ENCODE assay signal across 15 cellular contexts in genomic region chr7:108299251-108300014, GRCh38.
DNase-seq lines count a peak whose midpoint lies in the region; ATAC-seq, FAIRE-seq and TF ChIP-seq lines count a peak whose summit lies in the region.
"Had no signal": no experiment of that assay in that cellular context is flagged by ENCODE, and none has a peak within 500 bp of the region (broad histone marks: within the 10 kb centered on the region; RNA-seq: fewer than 3 reads in every experiment).

No MANE protein-coding gene starts in this region.

- H3K27me3 ChIP-seq in HCT116 (ENCODE audit: insufficient read depth, low read length) (no peaks in the 10 kb centered on the region), hepatocyte (no peaks in the 10 kb centered on the region)

- H3K4me3 ChIP-seq in A549 (no peak overlapping the region), HCT116 (replicated peaks in 1 of 2; ENCODE audit: low read depth in 1 of 2, low read length in 2 of 2) (no peak overlapping the region), hepatocyte (no peak overlapping the region), coronary artery (no peak overlapping the region)
- H3K4me3 ChIP-seq: psoas muscle had no signal

- ATAC-seq in A549 (peak; percentile 77 to 86), HCT116 (no peak), SK-N-SH treated with all-trans-retinoic acid at 6 μM for 48 hours (peak; percentile 69), HG02852 (IDR thresholded peaks at IDR 0.05; ENCODE audit: unreplicated experiment) (no peak)
- ATAC-seq: psoas muscle had no signal

- peak overlapping the region; percentile 57 for H2AFZ ChIP-seq in HCT116 (ENCODE audit: low read depth, low read length, poor library complexity, severe bottlenecking)
- no peak overlapping the region for H2AFZ ChIP-seq in hepatocyte

- CTCF ChIA-PET in A549 (lab: Yijun Ruan, JAX) (interaction anchor here (0.6 to 1.8 kb wide), 6 partner anchors 9 to 120 kb away, joined by 3 to 5 read pairs (median 4); no protein-coding TSS in a partner anchor), HCT116 (lab: Charles Lee) (interaction anchor here (0.8 kb wide), 1 partner anchor 197 kb away, joined by 3 read pairs; no protein-coding TSS in a partner anchor)

- DNase-seq in A549 (ENCODE audit: low read depth in 1 of 2, low spot score in 1 of 2) (peak in 1 of 2 experiments; percentile 53), HCT116 (ENCODE audit: low read depth, low spot score) (no peak), hepatocyte (ENCODE audit: low spot score) (peak; percentile 46), medulla oblongata (ENCODE audit: extremely low spot score) (no peak), NCI-H1694 (lab: John Stamatoyannopoulos, UW) (no peak), coronary artery (ENCODE audit: low spot score) (no peak)
- DNase-seq: activated CD4-positive, alpha-beta T cell treated with anti-CD3 and anti-CD28 coated beads, Interleukin-2, amount 50 U/mL, for 48 hours; activated gamma-delta T cell; KG1; NCI-H2029; psoas muscle; stimulated activated CD4-positive, alpha-beta T cell treated with anti-CD3 and anti-CD28 coated beads, Interleukin-2, amount 100 ng/mL, for 24 hours; T-helper 2 cell had no signal

- H3K9me2 ChIP-seq in HCT116 (ENCODE audit: insufficient read depth) (no peaks in the 10 kb centered on the region), hepatocyte (replicated peaks; ENCODE audit: insufficient read depth) (no peaks in the 10 kb centered on the region)

- TF ChIP-seq RAD21 in A549 (conservative IDR thresholded peaks at IDR 0.05 in 1 of 2, IDR thresholded peaks at IDR 0.05 in 1 of 2), result peak in 1 of 2 experiments; percentile 12; a peak in 1 of 5 replicates
- no peak for TF ChIP-seq RAD21 in HCT116 (IDR thresholded peaks at IDR 0.05; ENCODE audit: low read depth)

- H3K9me3 ChIP-seq in A549 (no peaks in the 10 kb centered on the region), HCT116 (ENCODE audit: control insufficient read depth in 1 of 2, insufficient read depth in 1 of 2, low read depth in 1 of 2, low read length in 2 of 2) (no peaks in the 10 kb centered on the region), hepatocyte (ENCODE audit: low read depth) (no peaks in the 10 kb centered on the region)
- H3K9me3 ChIP-seq: psoas muscle had no signal

- RAD21 ChIA-PET in HCT116 (lab: Charles Lee; ENCODE audit: low non-redundant PET in 1 of 2, low total read pairs in 2 of 2, uncharacterized antibody in 2 of 2, unreplicated experiment in 2 of 2), result no interaction called here

- peak overlapping the region; percentile 70 to 80 for H3K27ac ChIP-seq in A549
- H3K27ac ChIP-seq in HCT116 (ENCODE audit: low read depth, low read length), result no peak overlapping the region
- peak overlapping the region; percentile 68 for H3K27ac ChIP-seq in hepatocyte
- H3K27ac ChIP-seq in coronary artery, result no peak overlapping the region
- H3K27ac ChIP-seq: psoas muscle had no signal

- H3K4me2 ChIP-seq in A549, result peak overlapping the region; percentile 81
- H3K4me2 ChIP-seq in HCT116 (ENCODE audit: low read length), result peak overlapping the region; percentile 23; the same call in 1 of the 2 replicates
- peak overlapping the region; percentile 39 for H3K4me2 ChIP-seq in hepatocyte

- H3K79me2 ChIP-seq in HCT116 (ENCODE audit: insufficient read depth, low read length), result no peaks in the 10 kb centered on the region
- no peaks in the 10 kb centered on the region for H3K79me2 ChIP-seq in hepatocyte

- TF ChIP-seq EP300 in A549 (IDR thresholded peaks at IDR 0.05), result peak; percentile 10 to 30; a peak in 1 of 5 replicates

- POLR2A ChIA-PET in A549 (lab: Yijun Ruan, JAX) (interaction anchor here (0.6 to 1.9 kb wide), 4 partner anchors 53 to 155 kb away, joined by 3 to 5 read pairs (median 4); no protein-coding TSS in a partner anchor), HCT116 (lab: Charles Lee) (no interaction called here)

- H3K4me1 ChIP-seq in A549, result peaks cover 73% of the 10 kb centered on the region
- H3K4me1 ChIP-seq in HCT116 (ENCODE audit: control insufficient read depth in 1 of 2, insufficient read depth in 2 of 2, low read length in 2 of 2), result peaks cover 0 to 9% of the 10 kb centered on the region in 2 experiments; a peak in 3 of 4 replicates
- peaks cover 5% of the 10 kb centered on the region for H3K4me1 ChIP-seq in hepatocyte (ENCODE audit: insufficient read depth)
- H3K4me1 ChIP-seq: psoas muscle had no signal

- H3K36me3 ChIP-seq in HCT116 (ENCODE audit: control insufficient read depth in 1 of 2, insufficient read depth in 2 of 2, low read length in 2 of 2) (no peaks in the 10 kb centered on the region), hepatocyte (replicated peaks; ENCODE audit: insufficient read depth, low read depth) (no peaks in the 10 kb centered on the region)

- no peak for TF ChIP-seq CTCF in A549 (IDR thresholded peaks at IDR 0.05)
- no peak for TF ChIP-seq CTCF in HCT116 (IDR thresholded peaks at IDR 0.05 in 2 of 3, conservative IDR thresholded peaks at IDR 0.05 in 1 of 3; ENCODE audit: borderline replicate concordance in 1 of 3, insufficient read depth in 1 of 3, low read depth in 2 of 3, low read length in 2 of 3)
- no peak for TF ChIP-seq CTCF in hepatocyte (IDR thresholded peaks at IDR 0.05; ENCODE audit: poor library complexity)
- TF ChIP-seq CTCF in coronary artery (IDR thresholded peaks at IDR 0.05), result no peak

- BruUV-seq in HCT116 (replicated peaks; lab: Mats Ljungman, UMichigan), result no TSS peak

- intact Hi-C loops in HCT116 (cut with micrococcal nuclease), result no loop called here

- H4K20me1 ChIP-seq in HCT116 (ENCODE audit: insufficient read depth) (no peaks in the 10 kb centered on the region), hepatocyte (ENCODE audit: insufficient read depth, poor library complexity, severe bottlenecking) (no peaks in the 10 kb centered on the region)

- no peak for FAIRE-seq in A549 (lab: Jason Lieb, UNC)

- TF ChIP-seq POLR2A in A549 (IDR thresholded peaks at IDR 0.05; ENCODE audit: low read length) (no peak), HCT116 (IDR thresholded peaks at IDR 0.05; ENCODE audit: borderline replicate concordance, extremely low read depth, insufficient read depth, insufficient read length) (no peak)

- WGBS in A549 (ENCODE audit: missing lambda C conversion rate), result 16% methylated on average over 8 of the region's 8 CpGs
- 65% methylated on average over 8 of the region's 8 CpGs for WGBS in hepatocyte (ENCODE audit: low lambda C conversion rate, missing lambda C conversion rate)

- no peak overlapping the region for H3K9ac ChIP-seq in HCT116 (ENCODE audit: low read length)

TF ChIP-seq in A549, 52 proteins besides CTCF, POLR2A, EP300 and RAD21:
- TF ChIP-seq MYC (IDR thresholded peaks at IDR 0.05; ENCODE audit: borderline replicate concordance, low read length) (no peak), TP53 (CRISPR knock-in tag; IDR thresholded peaks at IDR 0.05) (no peak), MAX (IDR thresholded peaks at IDR 0.05) (0 out of 2 replicates have a peak, but pooled peaks have one; percentile 39), JUN (IDR thresholded peaks at IDR 0.05) (peak in 1 of 2 experiments; percentile 32; a peak in 2 of 5 replicates), FOSL2 (IDR thresholded peaks at IDR 0.05) (no peak), FOSL2 (CRISPR knock-in tag; IDR thresholded peaks at IDR 0.05) (peak; percentile 63), HOXB5 (CRISPR knock-in tag; IDR thresholded peaks at IDR 0.05) (no peak), GATA3 (IDR thresholded peaks at IDR 0.05; ENCODE audit: borderline replicate concordance) (peak; percentile 94)

TF ChIP-seq in HCT116, 20 proteins besides CTCF, POLR2A, EP300 and RAD21 (continues in another document):
- no peak for TF ChIP-seq CEBPB (IDR thresholded peaks at IDR 0.05; ENCODE audit: low read depth)
- TF ChIP-seq TCF7L2 (IDR thresholded peaks at IDR 0.05; ENCODE audit: borderline replicate concordance, extremely low read depth, insufficient read depth, insufficient read length), result no peak
- no peak for TF ChIP-seq ZBTB33 (IDR thresholded peaks at IDR 0.05; ENCODE audit: extremely low read depth, insufficient replicate concordance, low read length)
- TF ChIP-seq FOSL1 (IDR thresholded peaks at IDR 0.05; ENCODE audit: low read depth), result no peak

TF ChIP-seq in SK-N-SH treated with all-trans-retinoic acid at 6 μM for 48 hours, 23 proteins besides CTCF, POLR2A, EP300 and RAD21 (continues in another document):
- TF ChIP-seq ISL1 (CRISPR knock-in tag; IDR thresholded peaks at IDR 0.05), result peak; percentile 87
- no peak for TF ChIP-seq BACH2 (CRISPR knock-in tag; IDR thresholded peaks at IDR 0.05; ENCODE audit: borderline replicate concordance)
- TF ChIP-seq OSR1 (CRISPR knock-in tag; IDR thresholded peaks at IDR 0.05), result no peak
- no peak for TF ChIP-seq TOX (CRISPR knock-in tag; IDR thresholded peaks at IDR 0.05; ENCODE audit: borderline replicate concordance)
- no peak for TF ChIP-seq CSDC2 (CRISPR knock-in tag; IDR thresholded peaks at IDR 0.05)
- no peak for TF ChIP-seq ZNF8 (CRISPR knock-in tag; IDR thresholded peaks at IDR 0.05)
- no peak for TF ChIP-seq ESRRG (CRISPR knock-in tag; IDR thresholded peaks at IDR 0.05)
- no peak for TF ChIP-seq TSHZ2 (CRISPR knock-in tag; IDR thresholded peaks at IDR 0.05)
- TF ChIP-seq ARNTL (CRISPR knock-in tag; IDR thresholded peaks at IDR 0.05; ENCODE audit: borderline replicate concordance, low read depth), result no peak

Comparison
In these comparisons a context has a peak if more than half of its experiments do, and no peak if none do; other contexts are left out.
1. ATAC-seq: peak in A549 (2 of 2) and SK-N-SH treated with all-trans-retinoic acid at 6 μM for 48 hours (single experiment); none in HCT116 (single experiment) and HG02852 (single experiment).
2. H3K27ac ChIP-seq: peak in A549 (2 of 2) and hepatocyte (single experiment); none in HCT116 (single experiment) and coronary artery (0 of 2).
3. H3K4me2 ChIP-seq: peak in every context shown above with its lines; median percentile 81 in A549; 39 in hepatocyte; 23 in HCT116.
4. Of the 6 proteins assayed by ChIP-seq in both A549 and HCT116: peak only in A549: MAX; only in HCT116: none; in both: none; in neither: 4; mixed calls (peak in some experiments, not most) for 1.